Comparison of ENCODE assay signal across 12 cellular contexts in the genomic region with DNA sequence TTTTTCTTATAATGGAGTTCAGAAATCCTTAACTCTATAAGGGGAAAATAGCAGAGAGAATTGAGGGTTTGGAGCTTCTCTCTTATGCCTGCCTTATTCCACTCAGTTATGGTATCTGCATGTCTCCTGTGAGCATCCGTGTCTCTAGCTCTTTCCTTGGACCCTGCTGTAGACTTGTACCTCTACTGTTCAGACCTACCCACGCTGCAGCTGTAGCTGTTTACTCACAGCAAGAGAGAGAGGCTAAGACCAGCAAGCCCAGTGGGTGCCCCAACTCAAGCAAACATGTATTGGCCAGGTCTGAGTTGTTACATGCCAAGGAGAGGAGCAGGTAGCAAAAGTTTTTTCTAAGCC. TPM values are rescaled to one million over a fixed set of nuclear protein-coding genes. Genes with fewer than 3 reads are reported as not detected.
DNase-seq lines count a peak whose midpoint lies in the region; ATAC-seq and TF ChIP-seq lines count a peak whose summit lies in the region.
"Had no signal": no experiment of that assay in that cellular context is flagged by ENCODE, and none has a peak within 500 bp of the region (broad histone marks: within the 10 kb centered on the region; RNA-seq: fewer than 3 reads in every experiment).

No MANE protein-coding gene starts in this region.

- H3K23ac ChIP-seq in mesenchymal stem cell (ENCODE audit: low read length in 2 of 2) = no peak overlapping the region

- no peak overlapping the region for H3K27ac ChIP-seq in mesenchymal stem cell (ENCODE audit: low read length, poor library complexity, severe bottlenecking)
- H3K27ac ChIP-seq: esophagus squamous epithelium had no signal

- H4K8ac ChIP-seq in mesenchymal stem cell (ENCODE audit: low read length) = no peak overlapping the region

- H3K4ac ChIP-seq in mesenchymal stem cell (ENCODE audit: low read depth in 1 of 2, low read length in 2 of 2) = no peak overlapping the region

- H3K4me2 ChIP-seq in mesenchymal stem cell (ENCODE audit: low read length, poor library complexity, severe bottlenecking) = no peak overlapping the region

- H2BK5ac ChIP-seq in mesenchymal stem cell (ENCODE audit: low read depth, low read length, poor library complexity, severe bottlenecking) = no peak overlapping the region

- H3K36me3 ChIP-seq in mesenchymal stem cell (ENCODE audit: control insufficient read depth in 1 of 2, insufficient read depth in 2 of 2, low read depth in 1 of 2, low read length in 2 of 2) = no peaks in the 10 kb centered on the region
- H3K36me3 ChIP-seq: BE2C, esophagus squamous epithelium had no signal

- H3K79me1 ChIP-seq in mesenchymal stem cell (replicated peaks; ENCODE audit: low read length, poor library complexity, severe bottlenecking) = no peaks in the 10 kb centered on the region

- DNase-seq in GM13977 (ENCODE audit: low spot score) (no peak), OCI-M2 (lab: John Stamatoyannopoulos, UW; ENCODE audit: unreplicated experiment) (no peak), mesenchymal stem cell (no peak)
- DNase-seq in stimulated activated CD4-positive, alpha-beta T cell treated with anti-CD3 and anti-CD28 coated beads, Interleukin-15, amount 100 ng/mL, for 24 hours = no peak
- DNase-seq: BE2C; central memory CD4-positive, alpha-beta T cell; esophagus squamous epithelium; NCI-H524 treated with DMSO at 0.1 percent for 48 hours had no signal

- H2BK12ac ChIP-seq in mesenchymal stem cell (ENCODE audit: low read length in 2 of 2) = no peak overlapping the region

- WGBS in mesenchymal stem cell = 73% methylated on average over 2 of the region's 2 CpGs

- H3K4me3 ChIP-seq in mesenchymal stem cell (ENCODE audit: insufficient read depth in 1 of 2, low read depth in 1 of 2, low read length in 2 of 2) = no peak overlapping the region
- H3K4me3 ChIP-seq: esophagus squamous epithelium had no signal

- TF ChIP-seq CTCF in GM13977 (IDR thresholded peaks at IDR 0.05; ENCODE audit: extremely low read depth, insufficient read depth, missing control alignments) = no peak

- no peaks in the 10 kb centered on the region for H3K4me1 ChIP-seq in mesenchymal stem cell (ENCODE audit: control insufficient read depth, insufficient read depth, low read depth, low read length)
- H3K4me1 ChIP-seq: BE2C, esophagus squamous epithelium had no signal

- no peak overlapping the region for H2BK15ac ChIP-seq in mesenchymal stem cell (ENCODE audit: low read depth, poor library complexity, severe bottlenecking)

- H3K9me3 ChIP-seq in mesenchymal stem cell (ENCODE audit: control insufficient read depth, low read length) = no peaks in the 10 kb centered on the region
- H3K9me3 ChIP-seq: BE2C, esophagus squamous epithelium had no signal

- no peak overlapping the region for H3K9ac ChIP-seq in mesenchymal stem cell (ENCODE audit: low read length)

- H2AFZ ChIP-seq in mesenchymal stem cell (ENCODE audit: low read depth, low read length) = no peak overlapping the region

- H2AK5ac ChIP-seq in mesenchymal stem cell (ENCODE audit: low read length, severe bottlenecking) = no peak overlapping the region

- peak; percentile 8 for ATAC-seq in GM18508 (IDR thresholded peaks at IDR 0.05; ENCODE audit: insufficient read depth, unreplicated experiment)
- peak; percentile 15 for ATAC-seq in GM21367 (IDR thresholded peaks at IDR 0.05; ENCODE audit: unreplicated experiment)
- ATAC-seq in HG02943 (IDR thresholded peaks at IDR 0.05; ENCODE audit: low read depth, unreplicated experiment) = peak; percentile 13
- ATAC-seq in HG03575 (IDR thresholded peaks at IDR 0.05; ENCODE audit: extremely low read depth, insufficient number of reproducible peaks, low FRiP score, unreplicated experiment) = peak; percentile 20

- H3K14ac ChIP-seq in mesenchymal stem cell (ENCODE audit: low read length in 2 of 2) = no peak overlapping the region

- H4K91ac ChIP-seq in mesenchymal stem cell (ENCODE audit: low read length) = no peak overlapping the region

- H3K18ac ChIP-seq in mesenchymal stem cell (ENCODE audit: low read depth in 1 of 2, low read length in 2 of 2) = no peak overlapping the region

- in situ Hi-C loops in GM13977 (cut with MboI; ENCODE audit: low pct_unique_long_range_greater_than_20kb, low sequenced_read_pairs, unreplicated experiment) = loop anchor here (25.0 kb wide), 1 partner anchor 578 kb away; no protein-coding TSS in a partner anchor

- no peak overlapping the region for H2BK120ac ChIP-seq in mesenchymal stem cell (ENCODE audit: low read depth, low read length)

- H3K27me3 ChIP-seq in mesenchymal stem cell (ENCODE audit: control insufficient read depth in 1 of 2, insufficient read depth in 1 of 2, low read length in 2 of 2) = peaks cover 26 to 48% of the 10 kb centered on the region in 2 experiments
- H3K27me3 ChIP-seq: BE2C had no signal

RNA-seq across cellular contexts. Expression of gene PCSK1, which starts 7.1 kb away (rescaled TPM):
- polyA plus RNA-seq in mesenchymal stem cell (2013, experiment 1 of 2) = not detected
- not detected for polyA plus RNA-seq in mesenchymal stem cell (2013, experiment 2 of 2)
